Comparison of ENCODE assay signal across 20 cellular contexts in genomic region chr1:75643460-75643859, GRCh38. TPM values are rescaled to one million over a fixed set of nuclear protein-coding genes. Genes with fewer than 3 reads are reported as not detected.
A peak's percentile ranks its signal among the peaks of the same experiment; 100 is the strongest.
DNase-seq lines count a peak whose midpoint lies in the region; ATAC-seq and TF ChIP-seq lines count a peak whose summit lies in the region.
"Had no signal": no experiment of that assay in that cellular context is flagged by ENCODE, and none has a peak within 500 bp of the region (broad histone marks: within the 10 kb centered on the region; RNA-seq: fewer than 3 reads in every experiment).

No MANE protein-coding gene starts in this region.

- TF ChIP-seq EP300 in Ishikawa (IDR thresholded peaks at IDR 0.05; ENCODE audit: borderline replicate concordance) (no peak), transverse colon (IDR thresholded peaks at IDR 0.05; ENCODE audit: low read depth) (no peak)

- no peak overlapping the region for H3K27ac Mint-ChIP-seq in Calu3 (ENCODE audit: unreplicated experiment)
- no peak overlapping the region for H3K27ac Mint-ChIP-seq in effector memory CD8-positive, alpha-beta T cell
- H3K27ac Mint-ChIP-seq: activated T-cell treated with anti-CD3 and anti-CD28 coated beads, Interleukin-2, amount 50 U/mL, for 24 hours; progenitor cell of endocrine pancreas had no signal

- no peak for TF ChIP-seq POLR2A in transverse colon (IDR thresholded peaks at IDR 0.05)

- no TSS peak for BruUV-seq in Calu3 (replicated peaks; lab: Mats Ljungman, UMichigan)

- H3K27me3 Mint-ChIP-seq in Calu3 (ENCODE audit: unreplicated experiment), result no peaks in the 10 kb centered on the region
- H3K27me3 Mint-ChIP-seq in effector memory CD8-positive, alpha-beta T cell, result peaks cover 0 to 6% of the 10 kb centered on the region in 2 donors
- H3K27me3 Mint-ChIP-seq: activated T-cell treated with anti-CD3 and anti-CD28 coated beads, Interleukin-2, amount 50 U/mL, for 24 hours; progenitor cell of endocrine pancreas had no signal

- TF ChIP-seq CTCF in Calu3 (IDR thresholded peaks at IDR 0.05; ENCODE audit: unreplicated experiment) (no peak), transverse colon (IDR thresholded peaks at IDR 0.05) (no peak)

- WGBS in transverse colon (ENCODE audit: low coverage in 1 of 2), 2 donors, result 43 to 53% methylated on average over 1 of the region's 1 CpG

- H3K36me3 ChIP-seq in SJCRH30 (no peaks in the 10 kb centered on the region), transverse colon (no peaks in the 10 kb centered on the region)

- no peak for TF ChIP-seq RAD21 in Ishikawa (IDR thresholded peaks at IDR 0.05; ENCODE audit: low read depth)

- H3K9me3 Mint-ChIP-seq in Calu3 (ENCODE audit: low read depth, unreplicated experiment), result peaks cover 2% of the 10 kb centered on the region
- H3K9me3 Mint-ChIP-seq in effector memory CD8-positive, alpha-beta T cell, result no peaks in the 10 kb centered on the region

- H3K4me3 ChIP-seq in SJCRH30 (no peak overlapping the region), transverse colon (no peak overlapping the region)

- H3K36me3 Mint-ChIP-seq in Calu3 (ENCODE audit: insufficient read depth, unreplicated experiment), result no peaks in the 10 kb centered on the region
- H3K36me3 Mint-ChIP-seq in effector memory CD8-positive, alpha-beta T cell (ENCODE audit: insufficient read depth), result no peaks in the 10 kb centered on the region

- H3K4me1 Mint-ChIP-seq in Calu3 (ENCODE audit: low read depth, unreplicated experiment), result no peaks in the 10 kb centered on the region
- H3K4me1 Mint-ChIP-seq in effector memory CD8-positive, alpha-beta T cell (ENCODE audit: low read depth in 2 of 2), result no peaks in the 10 kb centered on the region

- H3K9me3 ChIP-seq in SJCRH30 (replicated peaks), result no peaks in the 10 kb centered on the region
- H3K9me3 ChIP-seq in transverse colon, result peaks cover 0 to 3% of the 10 kb centered on the region in 2 donors

- ATAC-seq in effector memory CD8-positive, alpha-beta T cell (replicated peaks), result no peak
- ATAC-seq: left ventricle myocardium superior had no signal

- H3K4me1 ChIP-seq in SJCRH30 (no peaks in the 10 kb centered on the region), transverse colon (no peaks in the 10 kb centered on the region)

- DNase-seq in Calu3, result peak; percentile 15
- peak; percentile 38 to 69 for DNase-seq in SJCRH30
- peak; percentile 6 for DNase-seq in kidney tubule cell (ENCODE audit: low spot score)
- no peak for DNase-seq in activated effector memory CD4-positive, alpha-beta T cell treated with Interleukin-2 at 50 U/mL for 16 hours
- no peak for DNase-seq in effector memory CD8-positive, alpha-beta T cell
- DNase-seq in transverse colon, result no peak
- DNase-seq: activated CD4-positive, alpha-beta T cell treated with anti-CD3 and anti-CD28 coated beads for 1 hour; activated CD8-positive, alpha-beta memory T cell treated with anti-CD3 and anti-CD28 coated beads for 24 hours; activated naive CD4-positive, alpha-beta T cell treated with Interleukin-2 at 50 U/mL for 16 hours; activated T-cell treated with anti-CD3 and anti-CD28 coated beads, Interleukin-2, amount 50 U/mL, for 24 hours; amniotic stem cell; foreskin fibroblast; GF-D8; HCEC 1CT; KG1; left ventricle myocardium superior; NCI-H187 treated with DMSO at 0.1 percent for 48 hours; substantia nigra had no signal

- H3K27ac ChIP-seq in SJCRH30 (no peak overlapping the region), transverse colon (no peak overlapping the region)

- no peak overlapping the region for H3K4me3 Mint-ChIP-seq in Calu3 (ENCODE audit: low read depth, unreplicated experiment)
- H3K4me3 Mint-ChIP-seq in effector memory CD8-positive, alpha-beta T cell, result no peak overlapping the region
- H3K4me3 Mint-ChIP-seq: activated T-cell treated with anti-CD3 and anti-CD28 coated beads, Interleukin-2, amount 50 U/mL, for 24 hours had no signal

- intact Hi-C loops in Calu3 (cut with micrococcal nuclease; ENCODE audit: unreplicated experiment) (no loop called here), transverse colon (cut with DNase I; ENCODE audit: low total_unique reads) (no loop called here)

- H3K27me3 ChIP-seq in SJCRH30, result no peaks in the 10 kb centered on the region
- no peaks in the 10 kb centered on the region for H3K27me3 ChIP-seq in transverse colon

- CTCF ChIA-PET in Calu3 (lab: Charles Lee), result no interaction called here

- in situ Hi-C loops in transverse colon (cut with MboI; ENCODE audit: low pct_ligation_motif_present in 1 of 4, low pct_unique_long_range_greater_than_20kb in 1 of 4, low sequenced_read_pairs in 3 of 4), result loop anchor here in 3 of 4 donors (25.0 kb wide), 3 partner anchors 356 to 406 kb away; no protein-coding TSS in a partner anchor

TF ChIP-seq in Ishikawa, 13 proteins besides CTCF, POLR2A, EP300 and RAD21:
- TF ChIP-seq, protein P1, sequence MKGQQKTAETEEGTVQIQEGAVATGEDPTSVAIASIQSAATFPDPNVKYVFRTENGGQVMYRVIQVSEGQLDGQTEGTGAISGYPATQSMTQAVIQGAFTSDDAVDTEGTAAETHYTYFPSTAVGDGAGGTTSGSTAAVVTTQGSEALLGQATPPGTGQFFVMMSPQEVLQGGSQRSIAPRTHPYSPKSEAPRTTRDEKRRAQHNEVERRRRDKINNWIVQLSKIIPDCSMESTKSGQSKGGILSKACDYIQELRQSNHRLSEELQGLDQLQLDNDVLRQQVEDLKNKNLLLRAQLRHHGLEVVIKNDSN (IDR thresholded peaks at IDR 0.05), result no peak
- TF ChIP-seq TCF12 (IDR thresholded peaks at IDR 0.05; ENCODE audit: low read depth), result no peak
- peak; percentile 55 for TF ChIP-seq NFIC (IDR thresholded peaks at IDR 0.05)
- no peak for TF ChIP-seq CEBPB (IDR thresholded peaks at IDR 0.05)
- TF ChIP-seq, protein P2, sequence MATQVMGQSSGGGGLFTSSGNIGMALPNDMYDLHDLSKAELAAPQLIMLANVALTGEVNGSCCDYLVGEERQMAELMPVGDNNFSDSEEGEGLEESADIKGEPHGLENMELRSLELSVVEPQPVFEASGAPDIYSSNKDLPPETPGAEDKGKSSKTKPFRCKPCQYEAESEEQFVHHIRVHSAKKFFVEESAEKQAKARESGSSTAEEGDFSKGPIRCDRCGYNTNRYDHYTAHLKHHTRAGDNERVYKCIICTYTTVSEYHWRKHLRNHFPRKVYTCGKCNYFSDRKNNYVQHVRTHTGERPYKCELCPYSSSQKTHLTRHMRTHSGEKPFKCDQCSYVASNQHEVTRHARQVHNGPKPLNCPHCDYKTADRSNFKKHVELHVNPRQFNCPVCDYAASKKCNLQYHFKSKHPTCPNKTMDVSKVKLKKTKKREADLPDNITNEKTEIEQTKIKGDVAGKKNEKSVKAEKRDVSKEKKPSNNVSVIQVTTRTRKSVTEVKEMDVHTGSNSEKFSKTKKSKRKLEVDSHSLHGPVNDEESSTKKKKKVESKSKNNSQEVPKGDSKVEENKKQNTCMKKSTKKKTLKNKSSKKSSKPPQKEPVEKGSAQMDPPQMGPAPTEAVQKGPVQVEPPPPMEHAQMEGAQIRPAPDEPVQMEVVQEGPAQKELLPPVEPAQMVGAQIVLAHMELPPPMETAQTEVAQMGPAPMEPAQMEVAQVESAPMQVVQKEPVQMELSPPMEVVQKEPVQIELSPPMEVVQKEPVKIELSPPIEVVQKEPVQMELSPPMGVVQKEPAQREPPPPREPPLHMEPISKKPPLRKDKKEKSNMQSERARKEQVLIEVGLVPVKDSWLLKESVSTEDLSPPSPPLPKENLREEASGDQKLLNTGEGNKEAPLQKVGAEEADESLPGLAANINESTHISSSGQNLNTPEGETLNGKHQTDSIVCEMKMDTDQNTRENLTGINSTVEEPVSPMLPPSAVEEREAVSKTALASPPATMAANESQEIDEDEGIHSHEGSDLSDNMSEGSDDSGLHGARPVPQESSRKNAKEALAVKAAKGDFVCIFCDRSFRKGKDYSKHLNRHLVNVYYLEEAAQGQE (IDR thresholded peaks at IDR 0.05; ENCODE audit: low read depth), result no peak

RNA-seq across cellular contexts. Expression of gene SLC44A5, which starts 32.5 kb away (rescaled TPM):
- total RNA-seq in Calu3 (2022) (5.0 and 5.8 TPM in 2 replicates), transverse colon (1 to 10 TPM in 3 of 4 donors, not detected in 1; 2.2 to 5.2 (median 3.3) TPM)
- 0.33 and 0.47 TPM in 2 replicates for total RNA-seq in SJCRH30 (2014; rRNA removed; shearing (Covaris generic))

Comparison
In these comparisons a context has a peak if more than half of its experiments do, and no peak if none do; other contexts are left out.
1. DNase-seq: peak in Calu3 (single experiment), SJCRH30 (2 of 2) and kidney tubule cell (single experiment); none in activated effector memory CD4-positive, alpha-beta T cell treated with Interleukin-2 at 50 U/mL for 16 hours (single experiment), effector memory CD8-positive, alpha-beta T cell (0 of 3) and transverse colon (single experiment).